ENCODE assay signal across 1 cellular context in genomic region chr9:100449420-100449819, GRCh38.
TF ChIP-seq lines count a peak whose summit lies in the region.

No MANE protein-coding gene starts in this region.

TF ChIP-seq in K562, 482 proteins besides CTCF, POLR2A, EP300 and RAD21 (continued from another document):
- TF ChIP-seq ZBTB34 (CRISPR knock-in tag; IDR thresholded peaks at IDR 0.05): no peak
